Comparison of ENCODE assay signal across 12 cellular contexts in genomic region chr1:33335020-33335419, GRCh38. TPM values are rescaled to one million over a fixed set of nuclear protein-coding genes. Genes with fewer than 3 reads are reported as not detected.
DNase-seq lines count a peak whose midpoint lies in the region; ATAC-seq and TF ChIP-seq lines count a peak whose summit lies in the region.
"Had no signal": no experiment of that assay in that cellular context is flagged by ENCODE, and none has a peak within 500 bp of the region (broad histone marks: within the 10 kb centered on the region; RNA-seq: fewer than 3 reads in every experiment).

No MANE protein-coding gene starts in this region.

- intact Hi-C loops in left ventricle myocardium superior (cut with micrococcal nuclease), result no loop called here

- H3K4me3 ChIP-seq in right atrium auricular region (no peak overlapping the region), muscle layer of duodenum (ENCODE audit: low read depth in 1 of 2, low read length in 2 of 2) (no peak overlapping the region)

- H3K36me3 ChIP-seq in right atrium auricular region, result peaks cover 51% of the 10 kb centered on the region
- peaks cover 39 to 43% of the 10 kb centered on the region in 2 donors for H3K36me3 ChIP-seq in muscle layer of duodenum (ENCODE audit: control insufficient read depth in 1 of 2, insufficient read depth in 2 of 2, low read length in 2 of 2)

- TF ChIP-seq CTCF in right atrium auricular region (IDR thresholded peaks at IDR 0.05), result no peak

- no peak for ATAC-seq in left ventricle myocardium superior
- ATAC-seq in activated CD4-positive, CD25-positive, alpha-beta regulatory T cell treated with anti-CD3 and anti-CD28 coated beads, Interleukin-2, amount 50 U/mL, for 24 hours, result no peak

- H3K4me1 ChIP-seq in right atrium auricular region, result peaks cover 0 to 93% of the 10 kb centered on the region in 2 donors
- H3K4me1 ChIP-seq in muscle layer of duodenum (ENCODE audit: control insufficient read depth in 1 of 2, insufficient read depth in 2 of 2, low read length in 2 of 2), result peaks cover 34 to 72% of the 10 kb centered on the region in 2 donors

- DNase-seq in right atrium auricular region (ENCODE audit: low spot score) (peak; percentile 58), left ventricle myocardium superior (no peak), caudate nucleus (lab: John Stamatoyannopoulos, UW) (no peak), cerebellar cortex (ENCODE audit: low spot score) (no peak)
- DNase-seq in stimulated activated CD4-positive, alpha-beta T cell treated with anti-CD3 and anti-CD28 coated beads, Interleukin-2, amount 100 ng/mL, for 48 hours, result no peak
- no peak for DNase-seq in activated CD4-positive, CD25-positive, alpha-beta regulatory T cell treated with anti-CD3 and anti-CD28 coated beads, Interleukin-2, amount 50 U/mL, for 72 hours
- DNase-seq: HCEC 1CT, NCI-H2081, SK-N-SH had no signal

- no peaks in the 10 kb centered on the region for H3K9me3 ChIP-seq in right atrium auricular region
- no peaks in the 10 kb centered on the region for H3K9me3 ChIP-seq in muscle layer of duodenum (ENCODE audit: control insufficient read depth in 1 of 2, low read length in 2 of 2)
- H3K9me3 ChIP-seq: SK-N-SH had no signal

- H3K27ac ChIP-seq in right atrium auricular region, result peak overlapping the region; percentile 71 to 99
- H3K27ac ChIP-seq in caudate nucleus (ENCODE audit: low read depth, low read length), result peak overlapping the region; percentile 20
- H3K27ac ChIP-seq in muscle layer of duodenum (ENCODE audit: low read length), result peak overlapping the region; percentile 61
- H3K27ac ChIP-seq: HL-60 had no signal

- H3K27me3 ChIP-seq in right atrium auricular region, result no peaks in the 10 kb centered on the region
- H3K27me3 ChIP-seq in muscle layer of duodenum (ENCODE audit: low read depth, low read length), result no peaks in the 10 kb centered on the region

RNA-seq across cellular contexts. Expression of gene A3GALT2, which starts 14.1 kb away (rescaled TPM):
- total RNA-seq in right atrium auricular region, result not detected
- not detected for total RNA-seq in left ventricle myocardium superior

Comparison
In these comparisons a context has a peak if more than half of its experiments do, and no peak if none do; other contexts are left out.
1. H3K27ac ChIP-seq: peak in every context shown above with its lines; median percentile 85 in right atrium auricular region; 61 in muscle layer of duodenum; 20 in caudate nucleus.